ENCODE assay signal across 25 cellular contexts in genomic region chr21:15772654-15773053, GRCh38.
"Had no signal": no experiment of that assay in that cellular context is flagged by ENCODE, and none has a peak within 500 bp of the region (broad histone marks: within the 10 kb centered on the region; RNA-seq: fewer than 3 reads in every experiment).

No MANE protein-coding gene starts in this region.

- H3K27ac ChIP-seq: gastroesophageal sphincter, hepatocyte, spleen, testis, transverse colon had no signal

- DNase-seq: activated CD4-positive, alpha-beta memory T cell treated with anti-CD3 and anti-CD28 coated beads, Interleukin-2, amount 10 ng/mL, durations not matched to agents 7 days and 5 days; activated CD4-positive, alpha-beta T cell treated with anti-CD3 and anti-CD28 coated beads for 1 hour; activated CD4-positive, alpha-beta T cell treated with anti-CD3 and anti-CD28 coated beads, Interleukin-2, amount 10 ng/mL, durations not matched to agents 7 days and 5 days; activated CD8-positive, alpha-beta memory T cell treated with anti-CD3 and anti-CD28 coated beads, Interleukin-2, amount 50 U/mL, for 48 hours; activated gamma-delta T cell; activated naive CD4-positive, alpha-beta T cell treated with anti-CD3 and anti-CD28 coated beads, Interleukin-2, amount 10 ng/mL, durations not matched to agents 7 days and 5 days; activated naive CD8-positive, alpha-beta T cell treated with anti-CD3 and anti-CD28 coated beads, Interleukin-2, amount 50 U/mL, for 24 hours; activated T-cell treated with anti-CD3 and anti-CD28 coated beads, Interleukin-2, amount 50 U/mL, for 24 hours; anterior cingulate cortex; cerebellar nuclear complex; cortex of kidney; effector memory CD8-positive, alpha-beta T cell; kidney; mesenchymal stem cell; naive thymus-derived CD8-positive, alpha-beta T cell; posterior cingulate gyrus; right cardiac atrium; spleen; stimulated activated CD4-positive, alpha-beta T cell treated with anti-CD3 and anti-CD28 coated beads, Interleukin-4, amount 100 ng/mL, for 1 hour; stimulated activated naive CD8-positive, alpha-beta T cell treated with anti-CD3 and anti-CD28 coated beads, Interleukin-15, Interleukin-2, amounts not matched to agents 100 U/mL and 50 U/mL, for 24 hours; testis; transverse colon had no signal

- H3K9me3 Mint-ChIP-seq: activated CD4-positive, alpha-beta memory T cell treated with anti-CD3 and anti-CD28 coated beads, Interleukin-2, amount 10 ng/mL, durations not matched to agents 7 days and 5 days; activated CD4-positive, alpha-beta T cell treated with anti-CD3 and anti-CD28 coated beads, Interleukin-2, amount 10 ng/mL, durations not matched to agents 7 days and 5 days; activated naive CD4-positive, alpha-beta T cell treated with anti-CD3 and anti-CD28 coated beads, Interleukin-2, amount 10 ng/mL, durations not matched to agents 7 days and 5 days; activated naive CD8-positive, alpha-beta T cell treated with anti-CD3 and anti-CD28 coated beads, Interleukin-2, amount 50 U/mL, for 24 hours; activated T-cell treated with anti-CD3 and anti-CD28 coated beads, Interleukin-2, amount 50 U/mL, for 24 hours; effector memory CD8-positive, alpha-beta T cell; naive thymus-derived CD8-positive, alpha-beta T cell; T-helper 1 cell treated with Interleukin-12 subunit alpha and Interleukin-12 subunit beta and Interleukin-4 antibody, amounts not matched to agents 30 μg/mL and 1 μg/mL, for 36 hours had no signal

- H3K36me3 ChIP-seq: gastroesophageal sphincter had no signal

- H3K4me2 ChIP-seq: hepatocyte had no signal

- H3K27me3 ChIP-seq: gastroesophageal sphincter, hepatocyte, spleen, testis, transverse colon had no signal

- H3K4me3 Mint-ChIP-seq: activated CD4-positive, alpha-beta memory T cell treated with anti-CD3 and anti-CD28 coated beads, Interleukin-2, amount 10 ng/mL, durations not matched to agents 7 days and 5 days; activated CD4-positive, alpha-beta T cell treated with anti-CD3 and anti-CD28 coated beads, Interleukin-2, amount 10 ng/mL, durations not matched to agents 7 days and 5 days; activated naive CD4-positive, alpha-beta T cell treated with anti-CD3 and anti-CD28 coated beads, Interleukin-2, amount 10 ng/mL, durations not matched to agents 7 days and 5 days; activated naive CD8-positive, alpha-beta T cell treated with anti-CD3 and anti-CD28 coated beads, Interleukin-2, amount 50 U/mL, for 24 hours; activated T-cell treated with anti-CD3 and anti-CD28 coated beads, Interleukin-2, amount 50 U/mL, for 24 hours; effector memory CD8-positive, alpha-beta T cell; T-helper 1 cell treated with Interleukin-12 subunit alpha and Interleukin-12 subunit beta and Interleukin-4 antibody, amounts not matched to agents 30 μg/mL and 1 μg/mL, for 36 hours had no signal

- H2AFZ ChIP-seq: hepatocyte had no signal

- H3K4me1 ChIP-seq: testis had no signal

- H3K27ac Mint-ChIP-seq: activated CD4-positive, alpha-beta memory T cell treated with anti-CD3 and anti-CD28 coated beads, Interleukin-2, amount 10 ng/mL, durations not matched to agents 7 days and 5 days; activated naive CD4-positive, alpha-beta T cell treated with anti-CD3 and anti-CD28 coated beads, Interleukin-2, amount 10 ng/mL, durations not matched to agents 7 days and 5 days; activated naive CD8-positive, alpha-beta T cell treated with anti-CD3 and anti-CD28 coated beads, Interleukin-2, amount 50 U/mL, for 24 hours; activated T-cell treated with anti-CD3 and anti-CD28 coated beads, Interleukin-2, amount 50 U/mL, for 24 hours; T-helper 1 cell treated with Interleukin-12 subunit alpha and Interleukin-12 subunit beta and Interleukin-4 antibody, amounts not matched to agents 30 μg/mL and 1 μg/mL, for 36 hours had no signal

- H3K9me3 ChIP-seq: gastroesophageal sphincter, spleen, testis, transverse colon had no signal

- ATAC-seq: activated naive CD8-positive, alpha-beta T cell treated with anti-CD3 and anti-CD28 coated beads, Interleukin-2, amount 50 U/mL, for 24 hours; effector memory CD8-positive, alpha-beta T cell; gastroesophageal sphincter; naive thymus-derived CD8-positive, alpha-beta T cell; right cardiac atrium; stimulated activated naive CD8-positive, alpha-beta T cell treated with anti-CD3 and anti-CD28 coated beads, Interleukin-15, Interleukin-2, amounts not matched to agents 100 U/mL and 50 U/mL, for 24 hours had no signal

- H3K4me3 ChIP-seq: gastroesophageal sphincter, hepatocyte, spleen, testis, transverse colon had no signal

- H3K27me3 Mint-ChIP-seq: activated CD4-positive, alpha-beta memory T cell treated with anti-CD3 and anti-CD28 coated beads, Interleukin-2, amount 10 ng/mL, durations not matched to agents 7 days and 5 days; activated CD4-positive, alpha-beta T cell treated with anti-CD3 and anti-CD28 coated beads, Interleukin-2, amount 10 ng/mL, durations not matched to agents 7 days and 5 days; activated naive CD4-positive, alpha-beta T cell treated with anti-CD3 and anti-CD28 coated beads, Interleukin-2, amount 10 ng/mL, durations not matched to agents 7 days and 5 days; activated naive CD8-positive, alpha-beta T cell treated with anti-CD3 and anti-CD28 coated beads, Interleukin-2, amount 50 U/mL, for 24 hours; activated T-cell treated with anti-CD3 and anti-CD28 coated beads, Interleukin-2, amount 50 U/mL, for 24 hours; effector memory CD8-positive, alpha-beta T cell; naive thymus-derived CD8-positive, alpha-beta T cell had no signal
